Comparison of ENCODE assay signal across 18 cellular contexts in genomic region chr20:21104921-21105320, GRCh38. TPM values are rescaled to one million over a fixed set of nuclear protein-coding genes. Genes with fewer than 3 reads are reported as not detected.
DNase-seq lines count a peak whose midpoint lies in the region; ATAC-seq and TF ChIP-seq lines count a peak whose summit lies in the region.
"Had no signal": no experiment of that assay in that cellular context is flagged by ENCODE, and none has a peak within 500 bp of the region (broad histone marks: within the 10 kb centered on the region; RNA-seq: fewer than 3 reads in every experiment).

No MANE protein-coding gene starts in this region.

- peaks cover 83% of the 10 kb centered on the region for H3K27me3 Mint-ChIP-seq in activated naive CD8-positive, alpha-beta T cell treated with anti-CD3 and anti-CD28 coated beads for 36 hours

- H3K4me3 ChIP-seq in HUES6 (ENCODE audit: low read depth, low read length), result peak overlapping the region; percentile 79
- no peak overlapping the region for H3K4me3 ChIP-seq in hepatocyte
- no peak overlapping the region for H3K4me3 ChIP-seq in neuronal stem cell (ENCODE audit: low read length in 2 of 2)
- H3K4me3 ChIP-seq: BLaER1, GM12878, PC-9 had no signal

- no peak overlapping the region for H3K23ac ChIP-seq in neuronal stem cell (ENCODE audit: low read depth, low read length, poor library complexity)

- H4K20me1 ChIP-seq in hepatocyte (ENCODE audit: insufficient read depth, poor library complexity, severe bottlenecking), result no peaks in the 10 kb centered on the region

- WGBS in hepatocyte (ENCODE audit: low lambda C conversion rate, missing lambda C conversion rate), result 13% methylated on average over 16 of the region's 16 CpGs
- no CpG with 5 or more reads among the region's 16 CpGs for WGBS in neuronal stem cell (ENCODE audit: extremely low coverage in 2 of 2, insufficient read length in 2 of 2, insufficient replicate concordance in 1 of 2), 2 donors

- H2AFZ ChIP-seq in hepatocyte, result no peak overlapping the region
- H2AFZ ChIP-seq in neuronal stem cell (ENCODE audit: low read length), result peak overlapping the region; percentile 83
- H2AFZ ChIP-seq: PC-9 had no signal

- no peak overlapping the region for H3K4me3 Mint-ChIP-seq in activated naive CD8-positive, alpha-beta T cell treated with anti-CD3 and anti-CD28 coated beads for 36 hours

- no peak overlapping the region for H4K8ac ChIP-seq in neuronal stem cell (ENCODE audit: low read depth, low read length)

- H2AK5ac ChIP-seq in neuronal stem cell (ENCODE audit: low read depth, low read length), result no peak overlapping the region

- H2BK15ac ChIP-seq in neuronal stem cell (ENCODE audit: low read length), result no peak overlapping the region

- H3K79me2 ChIP-seq in hepatocyte, result no peaks in the 10 kb centered on the region

- H3K79me1 ChIP-seq in neuronal stem cell (ENCODE audit: low read depth, low read length), result peaks cover 2% of the 10 kb centered on the region

- peaks cover 27% of the 10 kb centered on the region for H3K4me1 Mint-ChIP-seq in activated naive CD8-positive, alpha-beta T cell treated with anti-CD3 and anti-CD28 coated beads for 36 hours

- H3K4me2 ChIP-seq in hepatocyte (peak overlapping the region; percentile 72), neuronal stem cell (ENCODE audit: insufficient read depth, low read length, poor library complexity, severe bottlenecking) (no peak overlapping the region)
- H3K4me2 ChIP-seq: KMS-11, PC-9 had no signal

- H3K9ac ChIP-seq in HUES6 (ENCODE audit: low read length), result peak overlapping the region; percentile 4
- no peak overlapping the region for H3K9ac ChIP-seq in neuronal stem cell (ENCODE audit: low read depth, low read length, poor library complexity)
- H3K9ac ChIP-seq: BLaER1, KMS-11 had no signal

- peaks cover 24% of the 10 kb centered on the region for H3K4me1 ChIP-seq in HUES6 (ENCODE audit: control insufficient read depth, insufficient read depth, low read length)
- H3K4me1 ChIP-seq in hepatocyte (ENCODE audit: insufficient read depth), result peaks cover 27% of the 10 kb centered on the region
- peaks cover 19 to 26% of the 10 kb centered on the region in 2 donors for H3K4me1 ChIP-seq in neuronal stem cell (ENCODE audit: control insufficient read depth in 2 of 2, insufficient read depth in 1 of 2, low read depth in 1 of 2, low read length in 2 of 2)

- H3K27ac ChIP-seq in HUES6 (ENCODE audit: low read depth, low read length) (no peak overlapping the region), hepatocyte (no peak overlapping the region), neuronal stem cell (replicated peaks; ENCODE audit: low read length) (no peak overlapping the region)
- H3K27ac ChIP-seq: BLaER1, KMS-11, PC-9 had no signal

- no peak overlapping the region for H2BK5ac ChIP-seq in neuronal stem cell (ENCODE audit: low read length)

- no peak for TF ChIP-seq CTCF in hepatocyte (IDR thresholded peaks at IDR 0.05; ENCODE audit: poor library complexity)

- no peak overlapping the region for H3K27ac Mint-ChIP-seq in activated naive CD8-positive, alpha-beta T cell treated with anti-CD3 and anti-CD28 coated beads for 36 hours

- no peaks in the 10 kb centered on the region for H3K36me3 Mint-ChIP-seq in activated naive CD8-positive, alpha-beta T cell treated with anti-CD3 and anti-CD28 coated beads for 36 hours

- no peaks in the 10 kb centered on the region for H3K9me3 Mint-ChIP-seq in activated naive CD8-positive, alpha-beta T cell treated with anti-CD3 and anti-CD28 coated beads for 36 hours

- H3K9me3 ChIP-seq in HUES6 (ENCODE audit: control insufficient read depth, insufficient read depth, low read depth, low read length), result no peaks in the 10 kb centered on the region
- H3K9me3 ChIP-seq in hepatocyte (ENCODE audit: low read depth), result no peaks in the 10 kb centered on the region
- H3K9me3 ChIP-seq in neuronal stem cell (replicated peaks in 1 of 2; ENCODE audit: control insufficient read depth in 2 of 2, insufficient read depth in 1 of 2, low read depth in 1 of 2, low read length in 2 of 2), result no peaks in the 10 kb centered on the region

- DNase-seq in ELF-1 (ENCODE audit: low read depth, low spot score) (peak; percentile 23), hepatocyte (ENCODE audit: low spot score) (no peak), neuronal stem cell (ENCODE audit: low spot score) (no peak), cerebellar cortex (ENCODE audit: low spot score) (no peak), DMS 273 (lab: John Stamatoyannopoulos, UW; ENCODE audit: unreplicated experiment) (no peak)
- DNase-seq in activated naive CD8-positive, alpha-beta T cell treated with anti-CD3 and anti-CD28 coated beads for 36 hours, result no peak
- DNase-seq: NCI-H1092, NCI-H1694, NCI-H345, PC-9 had no signal

- no peak for ATAC-seq in HG03520 (IDR thresholded peaks at IDR 0.05; ENCODE audit: unreplicated experiment)
- ATAC-seq: GM12878 had no signal

- no peak overlapping the region for H3K18ac ChIP-seq in neuronal stem cell (ENCODE audit: low read length)

- H3K14ac ChIP-seq in neuronal stem cell (ENCODE audit: low read length), result no peak overlapping the region

- H4K91ac ChIP-seq in neuronal stem cell (ENCODE audit: low read depth, low read length, poor library complexity), result no peak overlapping the region

- no peaks in the 10 kb centered on the region for H3K9me2 ChIP-seq in hepatocyte (replicated peaks; ENCODE audit: insufficient read depth)

- no peak overlapping the region for H2BK120ac ChIP-seq in neuronal stem cell (ENCODE audit: low read depth, low read length)

- H3K36me3 ChIP-seq in HUES6 (ENCODE audit: control insufficient read depth, insufficient read depth, low read length) (no peaks in the 10 kb centered on the region), hepatocyte (replicated peaks; ENCODE audit: insufficient read depth, low read depth) (no peaks in the 10 kb centered on the region), neuronal stem cell (replicated peaks in 1 of 2; ENCODE audit: control insufficient read depth in 2 of 2, insufficient read depth in 2 of 2, low read length in 2 of 2) (no peaks in the 10 kb centered on the region)
- H3K36me3 ChIP-seq: BLaER1 had no signal

- H3K4ac ChIP-seq in neuronal stem cell (ENCODE audit: low read length), result no peak overlapping the region

- peaks cover 96% of the 10 kb centered on the region for H3K27me3 ChIP-seq in HUES6 (ENCODE audit: control insufficient read depth, insufficient read depth, low read length)
- H3K27me3 ChIP-seq in hepatocyte, result peaks cover 98% of the 10 kb centered on the region
- peaks cover 48 to 100% (median 86%) of the 10 kb centered on the region in 3 experiments for H3K27me3 ChIP-seq in neuronal stem cell (ENCODE audit: control insufficient read depth in 3 of 3, insufficient read depth in 3 of 3, low read depth in 1 of 3, low read length in 3 of 3)

- no peak overlapping the region for H2BK12ac ChIP-seq in neuronal stem cell (ENCODE audit: low read length)

RNA-seq across cellular contexts. Expression of gene LINC00237, which starts 1.2 kb away (rescaled TPM):
- not detected in 2 replicates for total RNA-seq in hepatocyte
- not detected in 2 replicates for polyA plus RNA-seq in hepatocyte
- polyA plus RNA-seq in neuronal stem cell (2013, experiment 1 of 2), result not detected
- not detected for polyA plus RNA-seq in neuronal stem cell (2013, experiment 2 of 2)
- not detected for total RNA-seq in activated naive CD8-positive, alpha-beta T cell treated with anti-CD3 and anti-CD28 coated beads for 36 hours
- total RNA-seq: G401, GM12878, MCF 10A, PC-9 had no signal
- polyA plus RNA-seq: AG04450, GM12878 had no signal

RNA-seq across cellular contexts. Expression of gene KIZ, which starts 21.0 kb away (rescaled TPM):
- total RNA-seq in hepatocyte, result 6.9 and 13.5 TPM in 2 replicates
- 11.7 and 15.4 TPM in 2 replicates for polyA plus RNA-seq in hepatocyte
- polyA plus RNA-seq in neuronal stem cell (2013, experiment 1 of 2), result 15.6 TPM
- 17.1 TPM for polyA plus RNA-seq in neuronal stem cell (2013, experiment 2 of 2)
- 10 to 100 TPM in 1 of 2 experiments, 1 to 10 TPM in 1; 9.6 to 15.7 TPM for total RNA-seq in activated naive CD8-positive, alpha-beta T cell treated with anti-CD3 and anti-CD28 coated beads for 36 hours
